Comparison of ENCODE assay signal across 8 cellular contexts in genomic region chr11:79439893-79440450, GRCh38. TPM values are rescaled to one million over a fixed set of nuclear protein-coding genes. Genes with fewer than 3 reads are reported as not detected.
A peak's percentile ranks its signal among the peaks of the same experiment; 100 is the strongest.
DNase-seq lines count a peak whose midpoint lies in the region; ATAC-seq, FAIRE-seq and TF ChIP-seq lines count a peak whose summit lies in the region.

No MANE protein-coding gene starts in this region.

- H3K36me3 ChIP-seq in Peyer's patch (no peaks in the 10 kb centered on the region), pancreas (no peaks in the 10 kb centered on the region)

- H3K4me3 ChIP-seq in Peyer's patch (peak overlapping the region; percentile 39 to 57 (median 46)), pancreas (peak overlapping the region; percentile 7 to 55 (median 22))

- peak in 3 of 4 donors; percentile 18 to 46 (median 24) for ATAC-seq in pancreas
- ATAC-seq in GM21526 (IDR thresholded peaks at IDR 0.05; ENCODE audit: low FRiP score, unreplicated experiment): no peak
- ATAC-seq in HG02870 (IDR thresholded peaks at IDR 0.05; ENCODE audit: unreplicated experiment): no peak
- ATAC-seq in GM18519 (IDR thresholded peaks at IDR 0.05; ENCODE audit: low FRiP score, unreplicated experiment): no peak

- H3K27ac ChIP-seq in Peyer's patch: peak overlapping the region; percentile 30 to 67 (median 52)
- no peak overlapping the region for H3K27ac ChIP-seq in pancreas

- peaks cover 0 to 5% (median 0%) of the 10 kb centered on the region in 4 donors for H3K9me3 ChIP-seq in Peyer's patch
- no peaks in the 10 kb centered on the region for H3K9me3 ChIP-seq in pancreas

- peaks cover 0 to 25% of the 10 kb centered on the region in 2 donors for H3K27me3 ChIP-seq in Peyer's patch
- H3K27me3 ChIP-seq in pancreas: peaks cover 0 to 32% (median 4%) of the 10 kb centered on the region in 4 donors

- intact Hi-C loops in pancreas (cut with DNase I): no loop called here

- no peak for TF ChIP-seq POLR2A in Peyer's patch (IDR thresholded peaks at IDR 0.05)

- DNase-seq in Peyer's patch (peak in 1 of 3 donors; percentile 46), frontal cortex (ENCODE audit: low spot score in 2 of 2) (peak; percentile 20 to 42), pancreas (peak in 4 of 6 donors; percentile 18 to 82 (median 48)), SKM-1 treated with dmso at 0.1 percent for 144 hours (lab: John Stamatoyannopoulos, UW; ENCODE audit: unreplicated experiment) (no peak)

- no peak for FAIRE-seq in frontal cortex (lab: Jason Lieb, UNC)
- FAIRE-seq in pancreas (lab: Jason Lieb, UNC): no peak

- 2 to 4% methylated on average over 28 to 54 of the region's 54 CpGs for WGBS in pancreas, 2 donors

- TF ChIP-seq CTCF in GM12873 (IDR thresholded peaks at IDR 0.05; ENCODE audit: insufficient read depth, low read depth, low read length, missing control alignments) (peak; percentile 7), Peyer's patch (IDR thresholded peaks at IDR 0.05) (no peak), pancreas (IDR thresholded peaks at IDR 0.05) (no peak)

- H3K4me1 ChIP-seq in Peyer's patch (peaks cover 0 to 43% (median 10%) of the 10 kb centered on the region in 4 donors), pancreas (peaks cover 0 to 21% (median 6%) of the 10 kb centered on the region in 3 donors)

RNA-seq across cellular contexts. Expression of gene TENM4, which starts 0.9 kb away (rescaled TPM):
- total RNA-seq in Peyer's patch: 1 to 10 TPM; 1.1 to 2.7 (median 2.0) TPM
- total RNA-seq in frontal cortex: 55.0 TPM
- 1 to 10 TPM in 3 of 6 donors, under 1 TPM in 3; 0.37 to 6.8 (median 1.3) TPM for total RNA-seq in pancreas
- 1 to 10 TPM in 1 of 2 donors, under 1 TPM in 1; 0.91 to 1.6 TPM for polyA plus RNA-seq in pancreas

Comparison
In these comparisons a context has a peak if more than half of its experiments do, and no peak if none do; other contexts are left out.
1. H3K27ac ChIP-seq: peak in Peyer's patch (4 of 4); none in pancreas (0 of 4).
2. ATAC-seq: peak in pancreas (3 of 4); none in GM21526 (single experiment), HG02870 (single experiment) and GM18519 (single experiment).